ENCODE assay signal across 15 cellular contexts in the genomic region with DNA sequence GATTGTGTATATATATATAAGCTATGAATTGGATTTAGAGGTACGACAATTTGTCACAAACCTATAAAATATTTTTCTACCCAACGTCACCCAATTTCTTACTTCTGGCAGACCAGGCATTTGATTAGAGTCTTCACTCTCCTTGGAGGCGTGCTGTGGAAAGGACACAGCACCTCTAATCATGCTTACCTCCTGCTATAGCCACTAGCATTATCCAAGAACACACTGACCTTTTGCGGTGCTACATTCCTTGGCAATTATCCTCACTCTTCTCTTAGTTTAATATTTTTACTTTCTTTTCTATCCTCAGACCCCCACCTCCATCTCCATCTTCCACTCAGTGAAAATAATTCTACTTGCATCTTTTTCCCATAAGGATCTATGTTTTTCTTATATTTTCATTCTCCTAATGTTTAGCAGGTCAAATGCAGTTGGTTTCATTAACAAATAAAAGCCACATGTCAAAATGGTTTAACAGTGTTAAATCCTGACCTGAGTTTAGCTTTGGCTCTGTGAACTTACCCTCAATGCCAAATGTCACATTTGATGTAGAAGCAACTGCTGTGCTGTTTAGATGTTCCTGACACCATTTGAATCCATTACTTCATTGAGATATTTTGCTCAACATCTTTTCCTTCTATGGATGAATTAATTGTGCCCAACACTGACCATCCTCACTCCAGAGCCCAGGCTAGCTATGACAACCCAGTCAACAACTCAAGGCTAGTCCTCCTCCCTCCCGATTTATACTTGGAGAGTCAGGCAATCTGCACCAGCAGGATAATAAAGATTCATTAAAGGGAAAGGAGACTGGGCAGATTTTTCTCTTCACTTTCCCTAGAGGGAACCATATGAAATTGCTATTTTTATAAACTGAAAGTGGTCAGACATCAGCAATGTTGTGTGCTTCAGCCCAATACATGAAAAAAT.
DNase-seq lines count a peak whose midpoint lies in the region; ATAC-seq, FAIRE-seq and TF ChIP-seq lines count a peak whose summit lies in the region.
"Had no signal": no experiment of that assay in that cellular context is flagged by ENCODE, and none has a peak within 500 bp of the region (broad histone marks: within the 10 kb centered on the region; RNA-seq: fewer than 3 reads in every experiment).

No MANE protein-coding gene starts in this region.

- POLR2A ChIA-PET in CD8-positive, alpha-beta memory T cell (lab: Charles Lee): no interaction called here

- H4K20me1 ChIP-seq in fibroblast of lung (ENCODE audit: control insufficient read depth, extremely low read depth, insufficient read depth, low read length): no peaks in the 10 kb centered on the region

- no peak overlapping the region for H3K4me3 Mint-ChIP-seq in CD8-positive, alpha-beta memory T cell
- H3K4me3 Mint-ChIP-seq in progenitor cell of endocrine pancreas (ENCODE audit: low read depth): no peak overlapping the region
- H3K4me3 Mint-ChIP-seq: activated B cell treated with CpG ODN at 0.5 μM for 24 hours; activated naive CD8-positive, alpha-beta T cell had no signal

- no peaks in the 10 kb centered on the region for H3K36me3 Mint-ChIP-seq in CD8-positive, alpha-beta memory T cell
- H3K36me3 Mint-ChIP-seq in progenitor cell of endocrine pancreas (ENCODE audit: insufficient read depth): peaks cover 4% of the 10 kb centered on the region
- H3K36me3 Mint-ChIP-seq: activated naive CD8-positive, alpha-beta T cell had no signal

- H3K27ac Mint-ChIP-seq in CD8-positive, alpha-beta memory T cell: no peak overlapping the region
- peak overlapping the region; percentile 1 for H3K27ac Mint-ChIP-seq in progenitor cell of endocrine pancreas
- H3K27ac Mint-ChIP-seq: activated B cell treated with CpG ODN at 0.5 μM for 24 hours; activated naive CD8-positive, alpha-beta T cell had no signal

- H3K4me3 ChIP-seq in CD8-positive, alpha-beta memory T cell (ENCODE audit: low read length): no peak overlapping the region
- peak overlapping the region in 1 of 4 experiments; percentile 3 for H3K4me3 ChIP-seq in fibroblast of lung (replicated peaks in 1 of 4; ENCODE audit: control extremely low read depth in 1 of 4, insufficient read depth in 1 of 4, low read depth in 3 of 4, low read length in 4 of 4)
- H3K4me3 ChIP-seq: lung, pancreas had no signal

- no peak for ATAC-seq in GM21576 (IDR thresholded peaks at IDR 0.05; ENCODE audit: unreplicated experiment)

- H3K79me2 ChIP-seq in fibroblast of lung (ENCODE audit: control insufficient read depth, insufficient read depth, low read length): no peaks in the 10 kb centered on the region

- H3K27me3 ChIP-seq in CD8-positive, alpha-beta memory T cell (ENCODE audit: insufficient read depth, low read length, poor library complexity, severe bottlenecking): no peaks in the 10 kb centered on the region
- H3K27me3 ChIP-seq in fibroblast of lung (ENCODE audit: control insufficient read depth, insufficient read depth, low read length): no peaks in the 10 kb centered on the region
- H3K27me3 ChIP-seq: pancreas had no signal

- no peak for TF ChIP-seq CTCF in fibroblast of lung (conservative IDR thresholded peaks at IDR 0.05 in 1 of 2, IDR thresholded peaks at IDR 0.05 in 1 of 2; ENCODE audit: low read depth in 1 of 2, low read length in 2 of 2)
- no peak for TF ChIP-seq CTCF in progenitor cell of endocrine pancreas (IDR thresholded peaks at IDR 0.05; ENCODE audit: unreplicated experiment)

- no peaks in the 10 kb centered on the region for H3K9me3 ChIP-seq in CD8-positive, alpha-beta memory T cell (ENCODE audit: low read length)
- no peaks in the 10 kb centered on the region for H3K9me3 ChIP-seq in fibroblast of lung (ENCODE audit: control insufficient read depth, insufficient read depth, low read depth, low read length)
- H3K9me3 ChIP-seq: pancreas had no signal

- H3K9me3 Mint-ChIP-seq in CD8-positive, alpha-beta memory T cell: no peaks in the 10 kb centered on the region
- H3K9me3 Mint-ChIP-seq in progenitor cell of endocrine pancreas (ENCODE audit: low read depth): peaks cover 14% of the 10 kb centered on the region
- H3K9me3 Mint-ChIP-seq: activated B cell treated with CpG ODN at 0.5 μM for 24 hours had no signal

- H3K36me3 ChIP-seq in CD8-positive, alpha-beta memory T cell (ENCODE audit: insufficient read depth, low read length): no peaks in the 10 kb centered on the region
- H3K36me3 ChIP-seq in fibroblast of lung (ENCODE audit: control insufficient read depth, insufficient read depth, low read length): no peaks in the 10 kb centered on the region
- H3K36me3 ChIP-seq: pancreas had no signal

- peak overlapping the region; percentile 52 for H3K4me2 ChIP-seq in fibroblast of lung (ENCODE audit: extremely low read depth, insufficient read depth, low read length)

- no peak overlapping the region for H3K9ac ChIP-seq in fibroblast of lung (ENCODE audit: insufficient read depth, low read length)

- H2AFZ ChIP-seq in fibroblast of lung (ENCODE audit: low read length): peak overlapping the region; percentile 15

- peak overlapping the region; percentile 57 for H3K27ac ChIP-seq in CD8-positive, alpha-beta memory T cell (ENCODE audit: low read depth, low read length)
- peak overlapping the region; percentile 66 for H3K27ac ChIP-seq in fibroblast of lung (ENCODE audit: insufficient read depth, low read length)
- H3K27ac ChIP-seq: C4-2B, pancreas had no signal

- FAIRE-seq in RCC 7860 (lab: Jason Lieb, UNC) (no peak), HTR-8/SVneo (lab: Jason Lieb, UNC) (no peak)

- DNase-seq in CD8-positive, alpha-beta memory T cell: no peak
- peak; percentile 64 for DNase-seq in RCC 7860 (ENCODE audit: low spot score)
- peak in 1 of 2 donors; percentile 33 for DNase-seq in fibroblast of lung (ENCODE audit: low read depth in 2 of 2)
- no peak for DNase-seq in progenitor cell of endocrine pancreas (ENCODE audit: low spot score, unreplicated experiment)
- DNase-seq in HTR-8/SVneo (ENCODE audit: insufficient read length, low spot score): no peak
- DNase-seq in NCI-H510A treated with DMSO at 0.1 percent for 48 hours (lab: John Stamatoyannopoulos, UW): no peak
- DNase-seq in LoVo (ENCODE audit: low spot score): no peak
- DNase-seq: activated B cell treated with CpG ODN at 0.5 μM for 24 hours, NCI-H1417, NCI-H446, pancreas had no signal

- peaks cover 10 to 23% of the 10 kb centered on the region in 2 donors for H3K27me3 Mint-ChIP-seq in CD8-positive, alpha-beta memory T cell
- H3K27me3 Mint-ChIP-seq in progenitor cell of endocrine pancreas: no peaks in the 10 kb centered on the region

- H3K4me1 ChIP-seq in CD8-positive, alpha-beta memory T cell (ENCODE audit: insufficient read depth, low read length): no peaks in the 10 kb centered on the region
- H3K4me1 ChIP-seq in fibroblast of lung (ENCODE audit: control insufficient read depth, extremely low read depth, insufficient read depth, low read length): peaks cover 18% of the 10 kb centered on the region
- H3K4me1 ChIP-seq: pancreas had no signal

- CTCF ChIA-PET in CD8-positive, alpha-beta memory T cell (lab: Charles Lee): no interaction called here

- H3K4me1 Mint-ChIP-seq in CD8-positive, alpha-beta memory T cell: no peaks in the 10 kb centered on the region
- H3K4me1 Mint-ChIP-seq in progenitor cell of endocrine pancreas (ENCODE audit: low read depth): peaks cover 42% of the 10 kb centered on the region
- H3K4me1 Mint-ChIP-seq: activated B cell treated with CpG ODN at 0.5 μM for 24 hours had no signal
